Comparison of ENCODE assay signal across 25 cellular contexts in the genomic region with DNA sequence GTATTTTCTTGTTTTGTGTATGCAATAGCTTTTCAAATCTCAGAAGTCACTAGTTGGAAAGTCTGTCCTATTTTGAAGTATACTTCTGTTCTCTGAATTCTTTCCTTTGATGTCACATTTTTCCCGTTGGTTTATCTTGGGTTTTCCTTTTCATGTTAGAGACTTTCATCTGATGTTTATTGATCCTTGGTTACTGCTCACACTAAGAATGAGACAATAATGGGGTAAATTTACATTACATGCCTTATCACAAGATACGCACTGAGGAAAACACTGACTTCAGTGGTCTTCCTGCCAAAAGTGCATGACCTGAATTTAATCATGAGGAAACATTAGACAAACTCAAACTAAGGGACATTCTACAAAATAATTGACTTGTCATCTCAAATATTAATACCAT.
"Had no signal": no experiment of that assay in that cellular context is flagged by ENCODE, and none has a peak within 500 bp of the region (broad histone marks: within the 10 kb centered on the region; RNA-seq: fewer than 3 reads in every experiment).

No MANE protein-coding gene starts in this region.

- H3K27me3 ChIP-seq: ascending aorta, breast epithelium, cardiac muscle cell, colonic mucosa had no signal

- H3K4me1 ChIP-seq: ascending aorta, breast epithelium, colonic mucosa had no signal

- DNase-seq: activated CD4-positive, alpha-beta memory T cell treated with anti-CD3 and anti-CD28 coated beads for 36 hours; activated CD4-positive, alpha-beta T cell treated with anti-CD3 and anti-CD28 coated beads for 36 hours; activated CD4-positive, alpha-beta T cell treated with anti-CD3 and anti-CD28 coated beads, Interleukin-2, amount 10 ng/mL, durations not matched to agents 24 days and 14 days; activated CD4-positive, CD25-positive, alpha-beta regulatory T cell; activated CD4-positive, CD25-positive, alpha-beta regulatory T cell treated with anti-CD3 and anti-CD28 coated beads, Interleukin-2, amount 50 U/mL, for 72 hours; activated CD8-positive, alpha-beta memory T cell treated with anti-CD3 and anti-CD28 coated beads, Interleukin-2, amount 10 ng/mL, durations not matched to agents 7 days and 5 days; activated CD8-positive, alpha-beta memory T cell treated with anti-CD3 and anti-CD28 coated beads, Interleukin-2, amount 50 U/mL, for 4 hours; activated CD8-positive, alpha-beta T cell treated with anti-CD3 and anti-CD28 coated beads, Interleukin-2, amount 10 ng/mL, durations not matched to agents 7 days and 5 days; activated effector memory CD4-positive, alpha-beta T cell treated with anti-CD3 and anti-CD28 coated beads, Interleukin-2, amount 50 U/mL, for 16 hours; activated naive CD4-positive, alpha-beta T cell treated with anti-CD3 and anti-CD28 coated beads for 36 hours; activated naive CD8-positive, alpha-beta T cell treated with anti-CD3 and anti-CD28 coated beads, Interleukin-2, amount 10 ng/mL, durations not matched to agents 7 days and 5 days; activated T-cell treated with anti-CD3 and anti-CD28 coated beads, Interleukin-2, amount 50 U/mL, for 1 hour; activated T-cell treated with anti-CD3 and anti-CD28 coated beads, Interleukin-2, amount 50 U/mL, for 48 hours; central memory CD4-positive, alpha-beta T cell; cerebellar nuclear complex; colonic mucosa; effector CD8-positive, alpha-beta T cell; foreskin fibroblast; head of caudate nucleus; T-helper 2 cell had no signal

- H3K4me3 ChIP-seq: ascending aorta, breast epithelium, cardiac muscle cell, colonic mucosa had no signal

- H3K36me3 ChIP-seq: ascending aorta, breast epithelium, cardiac muscle cell, colonic mucosa had no signal

- FAIRE-seq: endometrium, frontal cortex had no signal

- H3K27ac ChIP-seq: ascending aorta, breast epithelium, cardiac muscle cell, colonic mucosa had no signal

- H3K9me3 ChIP-seq: ascending aorta, breast epithelium, colonic mucosa had no signal
